In the genomic region with DNA sequence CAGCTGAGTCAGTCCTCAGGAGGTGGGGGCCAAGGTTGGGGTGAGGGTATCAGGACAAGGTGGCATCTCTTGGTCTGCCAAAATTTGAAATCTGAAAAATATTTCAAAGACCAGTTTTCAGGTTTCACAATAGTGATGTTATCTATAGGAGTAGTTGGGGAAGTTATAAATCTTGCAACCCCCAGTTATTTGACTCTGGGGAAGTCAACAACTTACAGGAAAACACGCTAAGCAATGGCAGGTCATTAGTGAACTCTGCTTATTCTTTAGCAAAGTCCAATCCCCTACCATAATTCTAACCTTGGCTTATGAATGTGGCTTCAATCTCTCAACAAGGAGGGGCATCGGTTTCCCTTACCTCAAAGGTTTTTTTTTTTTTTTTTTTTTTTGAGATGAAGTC, we compare ENCODE assay signal across 29 cellular contexts.
"Had no signal": no experiment of that assay in that cellular context is flagged by ENCODE, and none has a peak within 500 bp of the region (broad histone marks: within the 10 kb centered on the region; RNA-seq: fewer than 3 reads in every experiment).

No MANE protein-coding gene starts in this region.

- H3K4me1 ChIP-seq: adrenal gland, body of pancreas, breast epithelium had no signal

- H3K27me3 ChIP-seq: adrenal gland, breast epithelium had no signal

- DNase-seq: activated CD4-positive, alpha-beta T cell treated with anti-CD3 and anti-CD28 coated beads for 36 hours; activated CD4-positive, alpha-beta T cell treated with anti-CD3 and anti-CD28 coated beads, Interleukin-2, amount 10 ng/mL, durations not matched to agents 7 days and 5 days; activated CD4-positive, alpha-beta T cell treated with anti-CD3 and anti-CD28 coated beads, Interleukin-2, amount 50 U/mL, for 48 hours; activated CD8-positive, alpha-beta T cell treated with anti-CD3 and anti-CD28 coated beads, Interleukin-2, amount 10 ng/mL, durations not matched to agents 7 days and 5 days; activated gamma-delta T cell treated with Interleukin-2 at 50 U/mL for 16 hours; activated naive CD4-positive, alpha-beta T cell treated with anti-CD3 and anti-CD28 coated beads for 36 hours; activated T-cell treated with anti-CD3 and anti-CD28 coated beads, Interleukin-2, amount 50 U/mL, for 24 hours; adrenal gland; body of pancreas; MM.1S; NCI-H1092 treated with DMSO at 0.1 percent for 48 hours; NCI-H1417; NCI-H146; NCI-H187; NCI-H2029 treated with DMSO at 0.1 percent for 48 hours; NCI-H2107; NCI-H2171; NCI-H510A; NCI-H526; NCI-H748 treated with DMSO at 0.1 percent for 48 hours; NK-92 treated with Interleukin-12 subunit alpha and Interleukin-12 subunit beta, amount 100 ng/mL, for 24 hours; PC-3 had no signal

- H3K4me3 ChIP-seq: adrenal gland, body of pancreas, breast epithelium had no signal

- H3K27ac ChIP-seq: adrenal gland, body of pancreas, breast epithelium, KMS-11, RWPE1 had no signal

- H3K9me3 ChIP-seq: adrenal gland, body of pancreas, breast epithelium had no signal

- H3K36me3 ChIP-seq: adrenal gland, breast epithelium had no signal

- ATAC-seq: activated CD4-positive, alpha-beta T cell treated with anti-CD3 and anti-CD28 coated beads for 36 hours; activated CD4-positive, CD25-positive, alpha-beta regulatory T cell treated with anti-CD3 and anti-CD28 coated beads, Interleukin-2, amount 50 U/mL, for 24 hours; activated CD8-positive, alpha-beta T cell treated with anti-CD3 and anti-CD28 coated beads, Interleukin-2, amount 10 ng/mL, durations not matched to agents 7 days and 5 days; activated naive CD4-positive, alpha-beta T cell treated with anti-CD3 and anti-CD28 coated beads, Interleukin-2, amount 50 U/mL, for 72 hours; body of pancreas; PC-3; Right ventricle myocardium inferior; WTC11 had no signal
